Comparison of ENCODE assay signal across 22 cellular contexts in genomic region chr7:155162422-155162821, GRCh38.
"Had no signal": no experiment of that assay in that cellular context is flagged by ENCODE, and none has a peak within 500 bp of the region (broad histone marks: within the 10 kb centered on the region; RNA-seq: fewer than 3 reads in every experiment).

No MANE protein-coding gene starts in this region.

- H3K4me3 ChIP-seq: coronary artery, dorsolateral prefrontal cortex, esophagus muscularis mucosa, gastrocnemius medialis, heart right ventricle, left lung, lower lobe of right lung, mucosa of descending colon had no signal

- H3K4me1 ChIP-seq: esophagus muscularis mucosa, foreskin keratinocyte, gastrocnemius medialis, heart right ventricle, left lung, lower lobe of right lung had no signal

- H3K9me3 ChIP-seq: gastrocnemius medialis, left lung, lower lobe of right lung, mucosa of descending colon had no signal

- FAIRE-seq: endothelial cell of umbilical vein, islet of Langerhans, keratinocyte had no signal

- H3K27ac ChIP-seq: coronary artery, dorsolateral prefrontal cortex, esophagus muscularis mucosa, foreskin keratinocyte, gastrocnemius medialis, heart right ventricle, left lung, lower lobe of right lung had no signal

- H3K27me3 ChIP-seq: gastrocnemius medialis had no signal

- DNase-seq: dermis blood vessel endothelial cell; dorsolateral prefrontal cortex; effector CD4-positive, alpha-beta T cell; effector memory CD4-positive, alpha-beta T cell; foreskin keratinocyte; gastrocnemius medialis; glutamatergic neuron; head of caudate nucleus; heart right ventricle; hippocampal formation; left cardiac atrium; left lung; left ventricle myocardium superior; lower lobe of right lung; mesenchymal stem cell; mucosa of descending colon; naive B cell had no signal

- H3K36me3 ChIP-seq: esophagus muscularis mucosa, gastrocnemius medialis, heart right ventricle, left lung, lower lobe of right lung had no signal

- ATAC-seq: foreskin keratinocyte, gastrocnemius medialis, heart right ventricle, left cardiac atrium, left lung, left ventricle myocardium superior, lower lobe of right lung, mucosa of descending colon had no signal
